ENCODE assay signal across 21 cellular contexts in genomic region chr5:50724-51499, GRCh38. TPM values are rescaled to one million over a fixed set of nuclear protein-coding genes. Genes with fewer than 3 reads are reported as not detected.
DNase-seq lines count a peak whose midpoint lies in the region; ATAC-seq and TF ChIP-seq lines count a peak whose summit lies in the region.
"Had no signal": no experiment of that assay in that cellular context is flagged by ENCODE, and none has a peak within 500 bp of the region (broad histone marks: within the 10 kb centered on the region; RNA-seq: fewer than 3 reads in every experiment).

No MANE protein-coding gene starts in this region.

- TF ChIP-seq CTCF in HEK293 (tag by site-specific recombination; IDR thresholded peaks at IDR 0.05) (no peak), glutamatergic neuron (IDR thresholded peaks at IDR 0.05; ENCODE audit: partially characterized antibody, unreplicated experiment) (no peak), neural progenitor cell (IDR thresholded peaks at IDR 0.05) (no peak), suprapubic skin (IDR thresholded peaks at IDR 0.05) (no peak), coronary artery (IDR thresholded peaks at IDR 0.05) (no peak)

- H3K9ac ChIP-seq in neural progenitor cell: no peak overlapping the region
- H3K9ac ChIP-seq: KMS-11 had no signal

- CTCF ChIA-PET in HEK293 (lab: Yijun Ruan, JAX): no interaction called here

- TF ChIP-seq EP300 in suprapubic skin (IDR thresholded peaks at IDR 0.05): no peak

- H3K4me2 ChIP-seq in neural progenitor cell: peak overlapping the region; percentile 71
- H3K4me2 ChIP-seq: KMS-11 had no signal

- H3K9me3 ChIP-seq in HEK293 (ENCODE audit: control insufficient read depth, insufficient read depth, low read depth, low read length): no peaks in the 10 kb centered on the region
- no peaks in the 10 kb centered on the region for H3K9me3 ChIP-seq in neural progenitor cell (ENCODE audit: low read depth)
- no peaks in the 10 kb centered on the region for H3K9me3 ChIP-seq in suprapubic skin
- H3K9me3 ChIP-seq: Caco-2 had no signal

- no peak for ATAC-seq in activated T-cell treated with anti-CD3 and anti-CD28 coated beads, Interleukin-2, amount 50 U/mL, for 72 hours (replicated peaks in 1 of 2)
- no peak for ATAC-seq in HG02885 (IDR thresholded peaks at IDR 0.05; ENCODE audit: poor library complexity, unreplicated experiment)
- ATAC-seq: GM12878, Panc1 had no signal

- POLR2A ChIA-PET in HEK293 (lab: Yijun Ruan, JAX): no interaction called here

- no peaks in the 10 kb centered on the region for H3K36me3 ChIP-seq in HEK293 (ENCODE audit: control insufficient read depth in 2 of 2, insufficient read depth in 1 of 2, low read length in 2 of 2)
- no peaks in the 10 kb centered on the region for H3K36me3 ChIP-seq in neural progenitor cell
- no peaks in the 10 kb centered on the region for H3K36me3 ChIP-seq in suprapubic skin

- peak overlapping the region; percentile 96 for H3K4me3 Mint-ChIP-seq in glutamatergic neuron (ENCODE audit: unreplicated experiment)
- H3K4me3 Mint-ChIP-seq in neural progenitor cell: no peak overlapping the region
- no peak overlapping the region for H3K4me3 Mint-ChIP-seq in activated T-cell treated with anti-CD3 and anti-CD28 coated beads, Interleukin-2, amount 50 U/mL, for 72 hours

- H3K4me1 Mint-ChIP-seq in glutamatergic neuron (ENCODE audit: low read depth, unreplicated experiment) (peaks cover 17% of the 10 kb centered on the region), neural progenitor cell (peaks cover 13% of the 10 kb centered on the region)
- peaks cover 5% of the 10 kb centered on the region for H3K4me1 Mint-ChIP-seq in activated T-cell treated with anti-CD3 and anti-CD28 coated beads, Interleukin-2, amount 50 U/mL, for 72 hours (ENCODE audit: low read depth)

- H3K4me3 ChIP-seq in HEK293 (ENCODE audit: low read depth, low read length) (no peak overlapping the region), neural progenitor cell (peak overlapping the region; percentile 25), suprapubic skin (no peak overlapping the region), coronary artery (no peak overlapping the region)
- H3K4me3 ChIP-seq: GM12878 had no signal

- peaks cover 22% of the 10 kb centered on the region for H3K27me3 Mint-ChIP-seq in glutamatergic neuron (ENCODE audit: unreplicated experiment)
- peaks cover 22% of the 10 kb centered on the region for H3K27me3 Mint-ChIP-seq in neural progenitor cell (ENCODE audit: insufficient read depth, low read depth)
- peaks cover 40% of the 10 kb centered on the region for H3K27me3 Mint-ChIP-seq in activated T-cell treated with anti-CD3 and anti-CD28 coated beads, Interleukin-2, amount 50 U/mL, for 72 hours (ENCODE audit: low read depth)

- H3K9me3 Mint-ChIP-seq in glutamatergic neuron (ENCODE audit: unreplicated experiment) (peaks cover 6% of the 10 kb centered on the region), neural progenitor cell (peaks cover 3% of the 10 kb centered on the region)
- H3K9me3 Mint-ChIP-seq in activated T-cell treated with anti-CD3 and anti-CD28 coated beads, Interleukin-2, amount 50 U/mL, for 72 hours: peaks cover 0 to 3% of the 10 kb centered on the region in 2 donors

- peaks cover 11% of the 10 kb centered on the region for H3K79me2 ChIP-seq in neural progenitor cell (ENCODE audit: low read depth)

- H3K27me3 ChIP-seq in neural progenitor cell: peaks cover 74% of the 10 kb centered on the region
- H3K27me3 ChIP-seq in suprapubic skin: peaks cover 50% of the 10 kb centered on the region

- peaks cover 31% of the 10 kb centered on the region for H3F3A ChIP-seq in neural progenitor cell (ENCODE audit: low read depth)

- DNase-seq in DMS114 treated with DMSO at 0.1 percent for 48 hours (lab: John Stamatoyannopoulos, UW; ENCODE audit: unreplicated experiment) (peak; percentile 49), glutamatergic neuron (peak; percentile 38), neural progenitor cell (ENCODE audit: low spot score) (peak; percentile 46), suprapubic skin (ENCODE audit: low spot score in 2 of 2) (no peak), coronary artery (ENCODE audit: low spot score) (no peak)
- no peak for DNase-seq in activated T-cell treated with anti-CD3 and anti-CD28 coated beads, Interleukin-2, amount 50 U/mL, for 72 hours
- DNase-seq: AML-193, Caco-2, DMS53, NCI-H1105 treated with DMSO at 0.1 percent for 48 hours, NCI-H187, NCI-H2171, NCI-H446 treated with DMSO at 0.1 percent for 48 hours, NCI-H748 treated with DMSO at 0.1 percent for 48 hours, SHP77 had no signal

- peaks cover 5% of the 10 kb centered on the region for H3K36me3 Mint-ChIP-seq in glutamatergic neuron (ENCODE audit: unreplicated experiment)
- H3K36me3 Mint-ChIP-seq in neural progenitor cell: peaks cover 2% of the 10 kb centered on the region
- peaks cover 3 to 4% of the 10 kb centered on the region in 2 donors for H3K36me3 Mint-ChIP-seq in activated T-cell treated with anti-CD3 and anti-CD28 coated beads, Interleukin-2, amount 50 U/mL, for 72 hours (ENCODE audit: insufficient read depth in 2 of 2)

- H3K27ac ChIP-seq in HEK293 (ENCODE audit: extremely low read depth, low read depth, low read length) (no peak overlapping the region), neural progenitor cell (no peak overlapping the region), suprapubic skin (no peak overlapping the region), coronary artery (no peak overlapping the region)
- H3K27ac ChIP-seq: KMS-11 had no signal

- no peaks in the 10 kb centered on the region for H3K4me1 ChIP-seq in HEK293 (ENCODE audit: control insufficient read depth, insufficient read depth, low read length)
- peaks cover 10% of the 10 kb centered on the region for H3K4me1 ChIP-seq in neural progenitor cell
- H3K4me1 ChIP-seq in suprapubic skin: peaks cover 14% of the 10 kb centered on the region

- no peak overlapping the region for H3K27ac Mint-ChIP-seq in glutamatergic neuron (ENCODE audit: unreplicated experiment)
- no peak overlapping the region for H3K27ac Mint-ChIP-seq in neural progenitor cell
- H3K27ac Mint-ChIP-seq in activated T-cell treated with anti-CD3 and anti-CD28 coated beads, Interleukin-2, amount 50 U/mL, for 72 hours: no peak overlapping the region

- TF ChIP-seq POLR2A in suprapubic skin (IDR thresholded peaks at IDR 0.05): no peak

- no peak overlapping the region for H2AFZ ChIP-seq in neural progenitor cell (replicated peaks)

- peaks cover 36% of the 10 kb centered on the region for H4K20me1 ChIP-seq in neural progenitor cell (ENCODE audit: low read depth)

- 81% methylated on average over 52 of the region's 60 CpGs for WGBS in suprapubic skin

TF ChIP-seq in HEK293, 187 proteins besides CTCF, POLR2A, EP300 and RAD21:
- TF ChIP-seq ZNF211 (tag by site-specific recombination; IDR thresholded peaks at IDR 0.05; ENCODE audit: low read depth) (no peak), ZBTB49 (tag by site-specific recombination; IDR thresholded peaks at IDR 0.05; ENCODE audit: low read depth) (no peak), ZNF366 (tag by site-specific recombination; conservative IDR thresholded peaks at IDR 0.05) (peak; percentile 69), ZFP69B (tag by site-specific recombination; IDR thresholded peaks at IDR 0.05) (no peak)

RNA-seq across cellular contexts. Expression of gene PLEKHG4B, which starts 41.1 kb away (rescaled TPM):
- total RNA-seq in glutamatergic neuron (ENCODE audit: unreplicated experiment) (49.4 TPM), neural progenitor cell (ENCODE audit: low replicate concordance) (28.8 and 63.1 TPM in 2 replicates), suprapubic skin (1 to 10 TPM in 2 of 4 donors, under 1 TPM in 2; 0.45 to 2.4 (median 1.2) TPM)
- not detected for total RNA-seq in activated T-cell treated with anti-CD3 and anti-CD28 coated beads, Interleukin-2, amount 50 U/mL, for 72 hours
- total RNA-seq: MCF 10A had no signal

Comparison
In these comparisons a context has a peak if more than half of its experiments do, and no peak if none do; other contexts are left out.
1. DNase-seq: peak in DMS114 treated with DMSO at 0.1 percent for 48 hours (single experiment), glutamatergic neuron (single experiment) and neural progenitor cell (single experiment); none in activated T-cell treated with anti-CD3 and anti-CD28 coated beads, Interleukin-2, amount 50 U/mL, for 72 hours (0 of 2), suprapubic skin (0 of 2) and coronary artery (single experiment).